In genomic region chr2:203238329-203238710, GRCh38 we compare ENCODE assay signal across 8 cellular contexts. TPM values are rescaled to one million over a fixed set of nuclear protein-coding genes. Genes with fewer than 3 reads are reported as not detected.
DNase-seq lines count a peak whose midpoint lies in the region; ATAC-seq and TF ChIP-seq lines count a peak whose summit lies in the region.

No MANE protein-coding gene starts in this region.

- H3K27ac ChIP-seq in Karpas-422 (ENCODE audit: low read length) (peak overlapping the region; percentile 79), duodenal mucosa (ENCODE audit: low read depth, low read length) (peak overlapping the region; percentile 95)

- H2AFZ ChIP-seq in Karpas-422 (ENCODE audit: low read length) = peak overlapping the region; percentile 99

- H3K36me3 ChIP-seq in Karpas-422 (ENCODE audit: insufficient read depth, low read length) (peaks cover 15% of the 10 kb centered on the region), duodenal mucosa (ENCODE audit: control insufficient read depth in 1 of 2, insufficient read depth in 2 of 2, low read length in 2 of 2) (peaks cover 0 to 9% of the 10 kb centered on the region in 2 donors)

- no peak overlapping the region for H3K27ac Mint-ChIP-seq in nephron progenitor cell

- H3K4me3 ChIP-seq in Karpas-422 (ENCODE audit: low read length) (peak overlapping the region; percentile 98), duodenal mucosa (ENCODE audit: low read depth in 1 of 2, low read length in 2 of 2) (peak overlapping the region; percentile 80 to 95)

- H3K4me3 Mint-ChIP-seq in nephron progenitor cell = peak overlapping the region; percentile 92

- no peaks in the 10 kb centered on the region for H3K9me2 ChIP-seq in Karpas-422 (replicated peaks; ENCODE audit: insufficient read depth, low read length)

- H4K20me1 ChIP-seq in Karpas-422 (ENCODE audit: insufficient read depth, low read depth, low read length) = no peaks in the 10 kb centered on the region; the same call in 1 of the 2 replicates

- no peaks in the 10 kb centered on the region for H3K9me3 Mint-ChIP-seq in nephron progenitor cell

- H3K27me3 ChIP-seq in Karpas-422 (ENCODE audit: low read length) (no peaks in the 10 kb centered on the region), duodenal mucosa (ENCODE audit: control insufficient read depth in 1 of 2, insufficient read depth in 2 of 2, low read length in 2 of 2) (no peaks in the 10 kb centered on the region)

- peaks cover 39% of the 10 kb centered on the region for H3K79me2 ChIP-seq in Karpas-422 (ENCODE audit: low read length)

- H3K9me3 ChIP-seq in Karpas-422 (ENCODE audit: low read length) = no peaks in the 10 kb centered on the region
- no peaks in the 10 kb centered on the region for H3K9me3 ChIP-seq in duodenal mucosa (ENCODE audit: control insufficient read depth in 1 of 2, low read length in 2 of 2)

- peak overlapping the region; percentile 99 for H3K4me2 ChIP-seq in Karpas-422 (ENCODE audit: low read depth, low read length, poor library complexity, severe bottlenecking)

- no peak for TF ChIP-seq CTCF in nephron progenitor cell (IDR thresholded peaks at IDR 0.05)

- peaks cover 17% of the 10 kb centered on the region for H3K4me1 Mint-ChIP-seq in nephron progenitor cell

- H3K4me1 ChIP-seq in Karpas-422 (ENCODE audit: low read length) (peaks cover 26% of the 10 kb centered on the region), duodenal mucosa (ENCODE audit: control insufficient read depth in 1 of 2, insufficient read depth in 2 of 2, low read length in 2 of 2) (peaks cover 14 to 18% of the 10 kb centered on the region in 2 donors)

- H3K9ac ChIP-seq in Karpas-422 (ENCODE audit: low read length) (peak overlapping the region; percentile 97), duodenal mucosa (ENCODE audit: low read depth in 1 of 2, low read length in 2 of 2) (peak overlapping the region; percentile 3 to 86)

- no peaks in the 10 kb centered on the region for H3K27me3 Mint-ChIP-seq in nephron progenitor cell (ENCODE audit: low read depth, poor library complexity)

- ATAC-seq in GM18909 (IDR thresholded peaks at IDR 0.05; ENCODE audit: poor library complexity, unreplicated experiment) = peak; percentile 1
- no peak for ATAC-seq in GM18519 (IDR thresholded peaks at IDR 0.05; ENCODE audit: low FRiP score, unreplicated experiment)
- ATAC-seq in HG03135 (IDR thresholded peaks at IDR 0.05; ENCODE audit: unreplicated experiment) = no peak
- ATAC-seq in HG02884 (IDR thresholded peaks at IDR 0.05; ENCODE audit: unreplicated experiment) = no peak

- DNase-seq in Karpas-422 (no peak), nephron progenitor cell (no peak), COLO668 (lab: John Stamatoyannopoulos, UW; ENCODE audit: unreplicated experiment) (no peak)

- peaks cover 30% of the 10 kb centered on the region for H3K36me3 Mint-ChIP-seq in nephron progenitor cell (ENCODE audit: low read depth)

RNA-seq across cellular contexts. Expression of gene CYP20A1, which starts 0.5 kb away (rescaled TPM):
- total RNA-seq in Karpas-422 (2014; rRNA removed; shearing (Covaris generic); ENCODE audit: low replicate concordance) = 16.0 and 26.3 TPM in 2 replicates
